In genomic region chr13:32383836-32384618, GRCh38 we compare ENCODE assay signal across 29 cellular contexts.
"Had no signal": no experiment of that assay in that cellular context is flagged by ENCODE, and none has a peak within 500 bp of the region (broad histone marks: within the 10 kb centered on the region; RNA-seq: fewer than 3 reads in every experiment).

No MANE protein-coding gene starts in this region.

- H3K36me3 Mint-ChIP-seq: naive thymus-derived CD8-positive, alpha-beta T cell had no signal

- H3K4me1 Mint-ChIP-seq: endodermal cell, memory B cell, naive B cell had no signal

- FAIRE-seq: endometrium, islet of Langerhans, keratinocyte had no signal

- H3K9me3 Mint-ChIP-seq: dendritic cell treated with granulocyte-macrophage colony-stimulating factor and Interleukin-4, amounts not matched to agents 40 ng/mL and 50 ng/mL, for 4 days; effector memory CD8-positive, alpha-beta T cell; endodermal cell; memory B cell; naive B cell; naive thymus-derived CD8-positive, alpha-beta T cell had no signal

- H3K36me3 ChIP-seq: colonic mucosa, esophagus squamous epithelium, gastrocnemius medialis, lower lobe of right lung had no signal

- H3K27me3 ChIP-seq: colonic mucosa, esophagus squamous epithelium, gastrocnemius medialis, heart right ventricle, left lung had no signal

- H3K27ac Mint-ChIP-seq: dendritic cell treated with granulocyte-macrophage colony-stimulating factor and Interleukin-4, amounts not matched to agents 40 ng/mL and 50 ng/mL, for 4 days; effector memory CD8-positive, alpha-beta T cell; endodermal cell; memory B cell; naive B cell; naive thymus-derived CD8-positive, alpha-beta T cell had no signal

- H3K9me3 ChIP-seq: colonic mucosa, esophagus squamous epithelium, gastrocnemius medialis, heart right ventricle, left lung, lower lobe of right lung had no signal

- ATAC-seq: effector memory CD8-positive, alpha-beta T cell; esophagus mucosa; gastrocnemius medialis; heart right ventricle; left cardiac atrium; left lung; left ventricle myocardium superior; naive thymus-derived CD8-positive, alpha-beta T cell had no signal

- DNase-seq: colonic mucosa; cortex of kidney; effector CD8-positive, alpha-beta T cell; effector memory CD8-positive, alpha-beta T cell; endodermal cell; erythroblast; esophagus squamous epithelium; foreskin fibroblast; foreskin melanocyte; gastrocnemius medialis; glutamatergic neuron; head of caudate nucleus; heart right ventricle; hippocampal formation; left cardiac atrium; left lung; left ventricle myocardium superior; lower lobe of right lung; mesendoderm; midbrain; naive B cell; naive thymus-derived CD8-positive, alpha-beta T cell had no signal

- H3K27ac ChIP-seq: colonic mucosa, epithelial cell of prostate, esophagus squamous epithelium, gastrocnemius medialis, heart right ventricle, left lung, lower lobe of right lung had no signal

- H3K4me3 Mint-ChIP-seq: dendritic cell treated with granulocyte-macrophage colony-stimulating factor and Interleukin-4, amounts not matched to agents 40 ng/mL and 50 ng/mL, for 4 days; effector memory CD8-positive, alpha-beta T cell; endodermal cell; memory B cell; naive B cell; naive thymus-derived CD8-positive, alpha-beta T cell had no signal

- H3K27me3 Mint-ChIP-seq: dendritic cell treated with granulocyte-macrophage colony-stimulating factor and Interleukin-4, amounts not matched to agents 40 ng/mL and 50 ng/mL, for 4 days; effector memory CD8-positive, alpha-beta T cell; memory B cell; naive B cell; naive thymus-derived CD8-positive, alpha-beta T cell had no signal

- H3K4me3 ChIP-seq: colonic mucosa, esophagus squamous epithelium, gastrocnemius medialis, heart right ventricle, left lung, lower lobe of right lung had no signal

- H3K4me1 ChIP-seq: colonic mucosa, esophagus squamous epithelium, gastrocnemius medialis, heart right ventricle, left lung, lower lobe of right lung had no signal
